8 cellular contexts compared by ENCODE assay signal in genomic region chr1:204104331-204105222, GRCh38. TPM values are rescaled to one million over a fixed set of nuclear protein-coding genes. Genes with fewer than 3 reads are reported as not detected.
A peak's percentile ranks its signal among the peaks of the same experiment; 100 is the strongest.
DNase-seq lines count a peak whose midpoint lies in the region; ATAC-seq, FAIRE-seq and TF ChIP-seq lines count a peak whose summit lies in the region.

No MANE protein-coding gene starts in this region.

- intact Hi-C loops in gastrocnemius medialis (cut with DNase I; ENCODE audit: low total_unique reads) = no loop called here

- peak in 1 of 2 donors; percentile 12 for ATAC-seq in gastrocnemius medialis
- no peak for ATAC-seq in HG02642 (IDR thresholded peaks at IDR 0.05; ENCODE audit: poor library complexity, unreplicated experiment)

- peak overlapping the region; percentile 43 to 64 (median 52) for H3K27ac ChIP-seq in gastrocnemius medialis

- TF ChIP-seq CTCF in fibroblast of villous mesenchyme (IDR thresholded peaks at IDR 0.05; ENCODE audit: insufficient read depth, low read depth, low read length) (no peak), gastrocnemius medialis (IDR thresholded peaks at IDR 0.05 in 4 of 5, conservative IDR thresholded peaks at IDR 0.05 in 1 of 5) (no peak)

- in situ Hi-C loops in gastrocnemius medialis (cut with MboI; ENCODE audit: low sequenced_read_pairs in 4 of 4) = no loop called here

- no peaks in the 10 kb centered on the region for H3K9me3 ChIP-seq in gastrocnemius medialis

- TF ChIP-seq POLR2A in H54 (IDR thresholded peaks at IDR 0.05; ENCODE audit: low read depth, low read length) = no peak
- TF ChIP-seq POLR2A in gastrocnemius medialis (IDR thresholded peaks at IDR 0.05) = no peak

- H3K4me3 ChIP-seq in fibroblast of villous mesenchyme (ENCODE audit: low read depth, low read length) = no peak overlapping the region
- no peak overlapping the region for H3K4me3 ChIP-seq in gastrocnemius medialis

- H3K4me1 ChIP-seq in gastrocnemius medialis = peaks cover 59 to 72% of the 10 kb centered on the region in 2 donors

- H3K36me3 ChIP-seq in gastrocnemius medialis = no peaks in the 10 kb centered on the region

- DNase-seq in H54 (ENCODE audit: insufficient read length, low spot score) (peak; percentile 56), SW480 (ENCODE audit: low spot score) (peak; percentile 95), fibroblast of villous mesenchyme (ENCODE audit: low read depth) (peak; percentile 51), gastrocnemius medialis (no peak), GDM1 (lab: John Stamatoyannopoulos, UW) (no peak), NCI-H1436 (lab: John Stamatoyannopoulos, UW) (no peak), NCI-H526 treated with DMSO at 0.1 percent for 48 hours (lab: John Stamatoyannopoulos, UW) (no peak)

- no peaks in the 10 kb centered on the region for H3K27me3 ChIP-seq in gastrocnemius medialis

- FAIRE-seq in H54 (lab: Jason Lieb, UNC) = no peak

RNA-seq across cellular contexts. Expression of gene SOX13, which starts 31.7 kb away (rescaled TPM):
- total RNA-seq in fibroblast of villous mesenchyme = 11.6 and 14.7 TPM in 2 replicates
- total RNA-seq in gastrocnemius medialis = 10 to 100 TPM; 15.6 to 31.1 (median 16.3) TPM

RNA-seq across cellular contexts. Expression of gene ETNK2, which starts 47.3 kb away (rescaled TPM):
- total RNA-seq in fibroblast of villous mesenchyme (12.2 and 15.5 TPM in 2 replicates), gastrocnemius medialis (1 to 10 TPM in 3 of 4 donors, under 1 TPM in 1; 0.66 to 3.1 (median 2.3) TPM)

Comparison
In these comparisons a context has a peak if more than half of its experiments do, and no peak if none do; other contexts are left out.
1. DNase-seq: peak in H54 (single experiment), SW480 (single experiment) and fibroblast of villous mesenchyme (single experiment); none in gastrocnemius medialis (0 of 2), GDM1 (single experiment), NCI-H1436 (single experiment) and NCI-H526 treated with DMSO at 0.1 percent for 48 hours (single experiment).